In the genomic region with DNA sequence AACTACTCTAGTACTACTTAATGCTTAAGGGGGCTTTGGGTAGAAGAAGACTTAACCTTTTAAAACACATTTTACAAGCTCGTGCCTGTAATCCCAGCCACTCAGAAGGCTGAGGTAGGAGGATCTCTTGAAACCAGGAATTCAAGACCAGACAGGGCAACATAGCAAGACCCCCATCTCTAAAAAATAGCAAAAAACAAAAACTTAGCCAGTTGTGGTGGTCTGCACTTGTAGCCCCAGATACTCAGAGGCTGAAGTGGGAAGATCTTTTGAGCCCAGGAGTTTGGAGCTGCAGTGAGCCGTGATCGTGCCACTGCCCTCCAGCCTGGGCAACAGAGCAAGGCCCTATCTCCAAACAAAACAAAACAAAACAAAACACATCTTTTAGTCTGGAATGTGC, we compare ENCODE assay signal across 22 cellular contexts. TPM values are rescaled to one million over a fixed set of nuclear protein-coding genes. Genes with fewer than 3 reads are reported as not detected.
DNase-seq lines count a peak whose midpoint lies in the region; ATAC-seq and TF ChIP-seq lines count a peak whose summit lies in the region.
"Had no signal": no experiment of that assay in that cellular context is flagged by ENCODE, and none has a peak within 500 bp of the region (broad histone marks: within the 10 kb centered on the region; RNA-seq: fewer than 3 reads in every experiment).

No MANE protein-coding gene starts in this region.

- H3K4me1 Mint-ChIP-seq in activated naive CD4-positive, alpha-beta T cell treated with anti-CD3 and anti-CD28 coated beads for 36 hours (ENCODE audit: low read depth), result peaks cover 27% of the 10 kb centered on the region
- peaks cover 26% of the 10 kb centered on the region for H3K4me1 Mint-ChIP-seq in activated T-helper 2 cell treated with anti-CD3 and anti-CD28 coated beads, Interferon-gamma antibody, Interleukin-2, Interleukin-4, amounts not matched to agents 10 μg/mL and 5 μg/mL and 100 μg/mL, durations not matched to agents 14 hours and 24 hours and 36 hours (ENCODE audit: low read depth)

- H3K9me3 ChIP-seq in HEK293 (ENCODE audit: control insufficient read depth, insufficient read depth, low read depth, low read length) (no peaks in the 10 kb centered on the region), parathyroid adenoma (ENCODE audit: control insufficient read depth, low read length) (no peaks in the 10 kb centered on the region)
- H3K9me3 ChIP-seq: BE2C had no signal

- H3K27me3 Mint-ChIP-seq in activated naive CD4-positive, alpha-beta T cell treated with anti-CD3 and anti-CD28 coated beads for 36 hours (ENCODE audit: low read depth), result no peaks in the 10 kb centered on the region
- peaks cover 3% of the 10 kb centered on the region for H3K27me3 Mint-ChIP-seq in activated T-helper 2 cell treated with anti-CD3 and anti-CD28 coated beads, Interferon-gamma antibody, Interleukin-2, Interleukin-4, amounts not matched to agents 10 μg/mL and 5 μg/mL and 100 μg/mL, durations not matched to agents 14 hours and 24 hours and 36 hours (ENCODE audit: low read depth)

- no peak overlapping the region for H3K9ac ChIP-seq in parathyroid adenoma

- no peak for DNase-seq in activated naive CD4-positive, alpha-beta T cell treated with anti-CD3 and anti-CD28 coated beads for 36 hours
- DNase-seq in activated naive CD4-positive, alpha-beta T cell treated with anti-CD3 and anti-CD28 coated beads, Interleukin-2, amount 50 U/mL, for 72 hours (ENCODE audit: low spot score in 2 of 2), result no peak
- DNase-seq in activated T-helper 2 cell treated with anti-CD3 and anti-CD28 coated beads, Interferon-gamma antibody, Interleukin-2, Interleukin-4, amounts not matched to agents 10 μg/mL and 5 μg/mL and 100 μg/mL, durations not matched to agents 14 hours and 24 hours and 36 hours (ENCODE audit: low spot score), result no peak
- DNase-seq in NCI-H2081 (lab: John Stamatoyannopoulos, UW) (no peak), CD1c-positive myeloid dendritic cell (ENCODE audit: extremely low spot score) (no peak)
- DNase-seq: BE2C; CD4-positive, CD25-positive, alpha-beta regulatory T cell; DND-41; H9; KG1; NCI-H1092; NCI-H1436 treated with DMSO at 0.1 percent for 48 hours; NCI-H1930; NCI-H2227 treated with DMSO at 0.1 percent for 48 hours; NCI-H524; NCI-H774; NK-92 treated with Interleukin-12 subunit alpha and Interleukin-12 subunit beta, amount 100 ng/mL, for 24 hours; SHP77 treated with DMSO at 0.1 percent for 48 hours had no signal

- peak overlapping the region; percentile 47 for H2AFZ ChIP-seq in parathyroid adenoma

- H3K36me3 ChIP-seq in HEK293 (ENCODE audit: control insufficient read depth in 2 of 2, insufficient read depth in 1 of 2, low read length in 2 of 2) (no peaks in the 10 kb centered on the region), parathyroid adenoma (ENCODE audit: control insufficient read depth, insufficient read depth, low read length) (no peaks in the 10 kb centered on the region)
- H3K36me3 ChIP-seq: BE2C had no signal

- intact Hi-C loops in activated naive CD4-positive, alpha-beta T cell treated with anti-CD3 and anti-CD28 coated beads for 36 hours (cut with micrococcal nuclease), result no loop called here
- intact Hi-C loops in activated T-helper 2 cell treated with anti-CD3 and anti-CD28 coated beads, Interferon-gamma antibody, Interleukin-2, Interleukin-4, amounts not matched to agents 10 μg/mL and 5 μg/mL and 100 μg/mL, durations not matched to agents 14 hours and 24 hours and 36 hours (cut with micrococcal nuclease), result no loop called here

- no peaks in the 10 kb centered on the region for H3K27me3 ChIP-seq in parathyroid adenoma (ENCODE audit: control insufficient read depth, insufficient read depth, low read length)

- no peak overlapping the region for H3K4me2 ChIP-seq in parathyroid adenoma (ENCODE audit: low read length)

- H3K4me1 ChIP-seq in HEK293 (ENCODE audit: control insufficient read depth, insufficient read depth, low read length) (no peaks in the 10 kb centered on the region), parathyroid adenoma (peaks cover 7% of the 10 kb centered on the region)
- H3K4me1 ChIP-seq: BE2C had no signal

- no peak overlapping the region for H3K4me3 Mint-ChIP-seq in activated naive CD4-positive, alpha-beta T cell treated with anti-CD3 and anti-CD28 coated beads for 36 hours
- no peak overlapping the region for H3K4me3 Mint-ChIP-seq in activated T-helper 2 cell treated with anti-CD3 and anti-CD28 coated beads, Interferon-gamma antibody, Interleukin-2, Interleukin-4, amounts not matched to agents 10 μg/mL and 5 μg/mL and 100 μg/mL, durations not matched to agents 14 hours and 24 hours and 36 hours (ENCODE audit: low read depth)
- H3K4me3 Mint-ChIP-seq: CD4-positive, CD25-positive, alpha-beta regulatory T cell; H9 had no signal

- H3K79me2 ChIP-seq in parathyroid adenoma, result no peaks in the 10 kb centered on the region

- H3K27ac Mint-ChIP-seq in activated naive CD4-positive, alpha-beta T cell treated with anti-CD3 and anti-CD28 coated beads for 36 hours, result peak overlapping the region; percentile 33
- peak overlapping the region in 1 of 2 donors; percentile 81 for H3K27ac Mint-ChIP-seq in activated naive CD4-positive, alpha-beta T cell treated with anti-CD3 and anti-CD28 coated beads, Interleukin-2, amount 50 U/mL, for 72 hours
- H3K27ac Mint-ChIP-seq in activated T-helper 2 cell treated with anti-CD3 and anti-CD28 coated beads, Interferon-gamma antibody, Interleukin-2, Interleukin-4, amounts not matched to agents 10 μg/mL and 5 μg/mL and 100 μg/mL, durations not matched to agents 14 hours and 24 hours and 36 hours, result peak overlapping the region; percentile 67
- H3K27ac Mint-ChIP-seq: CD4-positive, CD25-positive, alpha-beta regulatory T cell; H9 had no signal

- H3K4me3 ChIP-seq in HEK293 (ENCODE audit: low read depth, low read length), result no peak overlapping the region
- H3K4me3 ChIP-seq in parathyroid adenoma (ENCODE audit: low read depth, low read length), result no peak overlapping the region
- H3K4me3 ChIP-seq: GM12878 had no signal

- H3K36me3 Mint-ChIP-seq in activated naive CD4-positive, alpha-beta T cell treated with anti-CD3 and anti-CD28 coated beads for 36 hours (ENCODE audit: low read depth), result peaks cover 16% of the 10 kb centered on the region
- peaks cover 17 to 33% of the 10 kb centered on the region in 2 donors for H3K36me3 Mint-ChIP-seq in activated naive CD4-positive, alpha-beta T cell treated with anti-CD3 and anti-CD28 coated beads, Interleukin-2, amount 50 U/mL, for 72 hours
- H3K36me3 Mint-ChIP-seq in activated T-helper 2 cell treated with anti-CD3 and anti-CD28 coated beads, Interferon-gamma antibody, Interleukin-2, Interleukin-4, amounts not matched to agents 10 μg/mL and 5 μg/mL and 100 μg/mL, durations not matched to agents 14 hours and 24 hours and 36 hours (ENCODE audit: low read depth), result peaks cover 31% of the 10 kb centered on the region

- peaks cover 23% of the 10 kb centered on the region for H3K9me3 Mint-ChIP-seq in activated naive CD4-positive, alpha-beta T cell treated with anti-CD3 and anti-CD28 coated beads for 36 hours
- peaks cover 16 to 21% of the 10 kb centered on the region in 2 donors for H3K9me3 Mint-ChIP-seq in activated naive CD4-positive, alpha-beta T cell treated with anti-CD3 and anti-CD28 coated beads, Interleukin-2, amount 50 U/mL, for 72 hours
- H3K9me3 Mint-ChIP-seq in activated T-helper 2 cell treated with anti-CD3 and anti-CD28 coated beads, Interferon-gamma antibody, Interleukin-2, Interleukin-4, amounts not matched to agents 10 μg/mL and 5 μg/mL and 100 μg/mL, durations not matched to agents 14 hours and 24 hours and 36 hours, result peaks cover 24% of the 10 kb centered on the region

- POLR2A ChIA-PET in HEK293 (lab: Yijun Ruan, JAX), result no interaction called here

- CTCF ChIA-PET in activated naive CD4-positive, alpha-beta T cell treated with anti-CD3 and anti-CD28 coated beads for 36 hours (lab: Charles Lee), result interaction anchor here (0.8 kb wide), 1 partner anchor 34 kb away, joined by 3 read pairs; no protein-coding TSS in a partner anchor
- CTCF ChIA-PET in HEK293 (lab: Yijun Ruan, JAX), result no interaction called here

- H3K27ac ChIP-seq in HEK293 (ENCODE audit: extremely low read depth, low read depth, low read length) (no peak overlapping the region), parathyroid adenoma (no peak overlapping the region)
- H3K27ac ChIP-seq: RWPE1 had no signal

- no peak for ATAC-seq in activated naive CD4-positive, alpha-beta T cell treated with anti-CD3 and anti-CD28 coated beads, Interleukin-2, amount 50 U/mL, for 72 hours
- ATAC-seq: GM12878 had no signal

- TF ChIP-seq CTCF in HEK293 (tag by site-specific recombination; IDR thresholded peaks at IDR 0.05) (no peak), parathyroid adenoma (IDR thresholded peaks at IDR 0.05) (no peak)

TF ChIP-seq in HEK293, 187 proteins besides CTCF, POLR2A, EP300 and RAD21:
- TF ChIP-seq BCL11B (tag by site-specific recombination; IDR thresholded peaks at IDR 0.05; ENCODE audit: low read depth), result no peak
- no peak for TF ChIP-seq GLIS2 (tag by site-specific recombination; IDR thresholded peaks at IDR 0.05)
- TF ChIP-seq GLI2 (tag by site-specific recombination; IDR thresholded peaks at IDR 0.05; ENCODE audit: borderline replicate concordance, low read depth), result no peak
- TF ChIP-seq ZNF555 (tag by site-specific recombination; conservative IDR thresholded peaks at IDR 0.05), result no peak
- peak; percentile 87; the same call in 1 of the 2 replicates for TF ChIP-seq ZNF121 (tag by site-specific recombination; IDR thresholded peaks at IDR 0.05)
TF ChIP-seq in HEK293: peak in this region for 1.

RNA-seq across cellular contexts. Expression of a gene that starts 39.7 kb away (rescaled TPM):
- 10 to 100 TPM; 19.9 to 20.7 TPM for total RNA-seq in activated naive CD4-positive, alpha-beta T cell treated with anti-CD3 and anti-CD28 coated beads for 36 hours
- 10 to 100 TPM; 25.2 to 30.2 TPM for total RNA-seq in activated naive CD4-positive, alpha-beta T cell treated with anti-CD3 and anti-CD28 coated beads, Interleukin-2, amount 50 U/mL, for 72 hours
- 15.3 and 16.0 TPM in 2 replicates for total RNA-seq in activated T-helper 2 cell treated with anti-CD3 and anti-CD28 coated beads, Interferon-gamma antibody, Interleukin-2, Interleukin-4, amounts not matched to agents 10 μg/mL and 5 μg/mL and 100 μg/mL, durations not matched to agents 14 hours and 24 hours and 36 hours
